21 cellular contexts compared by ENCODE assay signal in the genomic region with DNA sequence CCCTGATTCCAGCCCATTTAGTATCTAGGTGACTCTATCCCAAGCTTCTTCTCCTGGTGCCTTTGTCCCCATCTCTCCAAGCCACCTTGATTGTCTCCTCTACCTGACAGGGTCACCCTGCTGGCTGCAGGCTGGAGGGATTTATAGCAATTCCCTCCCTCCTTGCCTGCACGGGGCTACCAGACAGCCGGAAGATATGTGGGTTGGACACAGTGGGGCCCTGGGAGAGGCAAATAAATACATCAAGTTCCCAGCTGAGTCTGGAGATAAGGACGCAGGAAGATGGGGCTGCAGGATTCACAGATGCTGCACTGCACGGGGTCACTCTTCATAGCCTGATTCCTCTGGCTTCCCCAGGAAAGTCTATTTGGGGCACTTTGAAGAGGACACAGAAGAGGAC. TPM values are rescaled to one million over a fixed set of nuclear protein-coding genes. Genes with fewer than 3 reads are reported as not detected.
DNase-seq lines count a peak whose midpoint lies in the region; ATAC-seq and TF ChIP-seq lines count a peak whose summit lies in the region.
"Had no signal": no experiment of that assay in that cellular context is flagged by ENCODE, and none has a peak within 500 bp of the region (broad histone marks: within the 10 kb centered on the region; RNA-seq: fewer than 3 reads in every experiment).

No MANE protein-coding gene starts in this region.

- H3K27ac ChIP-seq in endodermal cell (ENCODE audit: low read depth, low read length) (no peak overlapping the region), neural progenitor cell (no peak overlapping the region)
- H3K27ac ChIP-seq: Peyer's patch, SJCRH30 had no signal

- no peak overlapping the region for H3K4me2 ChIP-seq in neural progenitor cell

- H3K4me1 Mint-ChIP-seq in endodermal cell = peaks cover 26% of the 10 kb centered on the region
- peaks cover 42% of the 10 kb centered on the region for H3K4me1 Mint-ChIP-seq in neural progenitor cell
- H3K4me1 Mint-ChIP-seq: CD4-positive, CD25-positive, alpha-beta regulatory T cell had no signal

- WGBS in endodermal cell (ENCODE audit: insufficient coverage in 1 of 2, insufficient read length in 1 of 2), 2 experiments = 77% methylated on average over 2 to 4 of the region's 4 CpGs

- DNase-seq in CMK (ENCODE audit: low read depth) = peak; percentile 4
- DNase-seq in SK-N-DZ (ENCODE audit: low spot score) = peak; percentile 59
- DNase-seq in endodermal cell = peak; percentile 40
- DNase-seq in neural progenitor cell (ENCODE audit: low spot score) = no peak
- DNase-seq in HuH-7 (ENCODE audit: low spot score) = no peak
- DNase-seq: CD4-positive, CD25-positive, alpha-beta regulatory T cell; COR-L47; DND-41; KG1; NCI-H1105; NCI-H2081; NCI-H2171; NCI-H345; NCI-H524; Peyer's patch; SJCRH30 had no signal

- peaks cover 12% of the 10 kb centered on the region for H3K4me1 ChIP-seq in endodermal cell (ENCODE audit: control insufficient read depth, insufficient read depth, low read length)
- H3K4me1 ChIP-seq in neural progenitor cell = peaks cover 14% of the 10 kb centered on the region
- H3K4me1 ChIP-seq: SJCRH30 had no signal

- H3K27me3 ChIP-seq in endodermal cell (ENCODE audit: control insufficient read depth, insufficient read depth, low read length, poor library complexity, severe bottlenecking) (peaks cover 2% of the 10 kb centered on the region), neural progenitor cell (peaks cover 33% of the 10 kb centered on the region)
- H3K27me3 ChIP-seq: Peyer's patch had no signal

- no peak overlapping the region for H2AFZ ChIP-seq in neural progenitor cell (replicated peaks)

- no peaks in the 10 kb centered on the region for H4K20me1 ChIP-seq in neural progenitor cell (ENCODE audit: low read depth)

- peaks cover 17% of the 10 kb centered on the region for H3K27me3 Mint-ChIP-seq in endodermal cell (ENCODE audit: insufficient read depth)
- peaks cover 20% of the 10 kb centered on the region for H3K27me3 Mint-ChIP-seq in neural progenitor cell (ENCODE audit: insufficient read depth, low read depth)

- H3K79me2 ChIP-seq in neural progenitor cell (ENCODE audit: low read depth) = no peaks in the 10 kb centered on the region

- H3K36me3 ChIP-seq in endodermal cell (ENCODE audit: control insufficient read depth, insufficient read depth, low read length) = no peaks in the 10 kb centered on the region
- H3K36me3 ChIP-seq in neural progenitor cell = no peaks in the 10 kb centered on the region
- H3K36me3 ChIP-seq: Peyer's patch, SJCRH30 had no signal

- peaks cover 2% of the 10 kb centered on the region for H3K36me3 Mint-ChIP-seq in endodermal cell (ENCODE audit: low read depth)
- no peaks in the 10 kb centered on the region for H3K36me3 Mint-ChIP-seq in neural progenitor cell
- H3K36me3 Mint-ChIP-seq: CD4-positive, CD25-positive, alpha-beta regulatory T cell had no signal

- ATAC-seq in HG03280 (IDR thresholded peaks at IDR 0.05; ENCODE audit: unreplicated experiment) (no peak), GM21390 (IDR thresholded peaks at IDR 0.05; ENCODE audit: unreplicated experiment) (no peak), GM21529 (IDR thresholded peaks at IDR 0.05; ENCODE audit: unreplicated experiment) (no peak)
- ATAC-seq: GM12878 had no signal

- peaks cover 4% of the 10 kb centered on the region for H3F3A ChIP-seq in neural progenitor cell (ENCODE audit: low read depth)

- no peak overlapping the region for H3K4me3 Mint-ChIP-seq in endodermal cell
- no peak overlapping the region for H3K4me3 Mint-ChIP-seq in neural progenitor cell
- H3K4me3 Mint-ChIP-seq: CD4-positive, CD25-positive, alpha-beta regulatory T cell had no signal

- H3K27ac Mint-ChIP-seq in endodermal cell (no peak overlapping the region), neural progenitor cell (peak overlapping the region; percentile 62)
- H3K27ac Mint-ChIP-seq: CD4-positive, CD25-positive, alpha-beta regulatory T cell had no signal

- H3K4me3 ChIP-seq in endodermal cell (ENCODE audit: low read length) = no peak overlapping the region
- H3K4me3 ChIP-seq in neural progenitor cell = no peak overlapping the region
- H3K4me3 ChIP-seq: GM12878, Peyer's patch, SJCRH30 had no signal

- H3K9me3 Mint-ChIP-seq in endodermal cell (peaks cover 10% of the 10 kb centered on the region), neural progenitor cell (no peaks in the 10 kb centered on the region)

- H3K9ac ChIP-seq in endodermal cell (ENCODE audit: extremely low read depth, low read length, poor library complexity, severe bottlenecking) (no peak overlapping the region), neural progenitor cell (no peak overlapping the region)

- H3K9me3 ChIP-seq in endodermal cell (ENCODE audit: control insufficient read depth, low read length) = no peaks in the 10 kb centered on the region
- no peaks in the 10 kb centered on the region for H3K9me3 ChIP-seq in neural progenitor cell (ENCODE audit: low read depth)
- H3K9me3 ChIP-seq: Peyer's patch, SJCRH30 had no signal

- no peak for TF ChIP-seq CTCF in endodermal cell (conservative IDR thresholded peaks at IDR 0.05)
- no peak for TF ChIP-seq CTCF in neural progenitor cell (IDR thresholded peaks at IDR 0.05)

RNA-seq across cellular contexts. Expression of a gene that starts 9.3 kb away (rescaled TPM):
- polyA plus RNA-seq in SK-N-DZ (2014; cell fraction: cytosol; rRNA removed) = 6.1 and 7.2 TPM in 2 replicates
- polyA plus RNA-seq in SK-N-DZ (2014; cell fraction: nucleus; rRNA removed) = 7.4 and 7.8 TPM in 2 replicates
- total RNA-seq in endodermal cell (not detected), neural progenitor cell (ENCODE audit: low replicate concordance) (not detected in 2 replicates)
- 2.6 TPM for polyA plus RNA-seq in endodermal cell (2013, experiment 1 of 2)
- 1.9 TPM for polyA plus RNA-seq in endodermal cell (2013, experiment 2 of 2)
- total RNA-seq: CD4-positive, CD25-positive, alpha-beta regulatory T cell; OCI-LY7; SJCRH30 had no signal
- polyA plus RNA-seq: CD4-positive, CD25-positive, alpha-beta regulatory T cell had no signal

RNA-seq across cellular contexts. Expression of a gene that starts 38.7 kb away (rescaled TPM):
- not detected in 2 replicates for polyA plus RNA-seq in SK-N-DZ (2014; cell fraction: cytosol; rRNA removed)
- polyA plus RNA-seq in SK-N-DZ (2014; cell fraction: nucleus; rRNA removed) = not detected in 2 replicates
- total RNA-seq in endodermal cell (under 1 TPM; 0.75 to 0.86 TPM), neural progenitor cell (ENCODE audit: low replicate concordance) (0.04 and 0.59 TPM in 2 replicates)
- polyA plus RNA-seq in endodermal cell (2013, experiment 1 of 2) = 0.14 TPM
- 0.12 TPM for polyA plus RNA-seq in endodermal cell (2013, experiment 2 of 2)
- total RNA-seq: GM12878, SJCRH30 had no signal
- polyA plus RNA-seq: CD4-positive, CD25-positive, alpha-beta regulatory T cell; GM12878 had no signal

RNA-seq across cellular contexts. Expression of a gene that starts 52.5 kb away (rescaled TPM):
- 26.1 and 30.4 TPM in 2 replicates for polyA plus RNA-seq in SK-N-DZ (2014; cell fraction: cytosol; rRNA removed)
- 7.6 and 15.2 TPM in 2 replicates for polyA plus RNA-seq in SK-N-DZ (2014; cell fraction: nucleus; rRNA removed)
- total RNA-seq in endodermal cell (under 1 TPM in 1 of 2 donors, not detected in 1; 0.29 TPM), neural progenitor cell (ENCODE audit: low replicate concordance) (0.68 TPM in 1 of 2 replicates, not detected in the other)
- 2.7 TPM for polyA plus RNA-seq in endodermal cell (2013, experiment 1 of 2)
- polyA plus RNA-seq in endodermal cell (2013, experiment 2 of 2) = 2.9 TPM
- total RNA-seq: CD4-positive, CD25-positive, alpha-beta regulatory T cell; OCI-LY7 had no signal
- polyA plus RNA-seq: CD4-positive, CD25-positive, alpha-beta regulatory T cell had no signal

Comparison
In these comparisons a context has a peak if more than half of its experiments do, and no peak if none do; other contexts are left out.
1. DNase-seq: peak in CMK (single experiment), SK-N-DZ (single experiment) and endodermal cell (single experiment); none in neural progenitor cell (single experiment) and HuH-7 (single experiment).